In the genomic region with DNA sequence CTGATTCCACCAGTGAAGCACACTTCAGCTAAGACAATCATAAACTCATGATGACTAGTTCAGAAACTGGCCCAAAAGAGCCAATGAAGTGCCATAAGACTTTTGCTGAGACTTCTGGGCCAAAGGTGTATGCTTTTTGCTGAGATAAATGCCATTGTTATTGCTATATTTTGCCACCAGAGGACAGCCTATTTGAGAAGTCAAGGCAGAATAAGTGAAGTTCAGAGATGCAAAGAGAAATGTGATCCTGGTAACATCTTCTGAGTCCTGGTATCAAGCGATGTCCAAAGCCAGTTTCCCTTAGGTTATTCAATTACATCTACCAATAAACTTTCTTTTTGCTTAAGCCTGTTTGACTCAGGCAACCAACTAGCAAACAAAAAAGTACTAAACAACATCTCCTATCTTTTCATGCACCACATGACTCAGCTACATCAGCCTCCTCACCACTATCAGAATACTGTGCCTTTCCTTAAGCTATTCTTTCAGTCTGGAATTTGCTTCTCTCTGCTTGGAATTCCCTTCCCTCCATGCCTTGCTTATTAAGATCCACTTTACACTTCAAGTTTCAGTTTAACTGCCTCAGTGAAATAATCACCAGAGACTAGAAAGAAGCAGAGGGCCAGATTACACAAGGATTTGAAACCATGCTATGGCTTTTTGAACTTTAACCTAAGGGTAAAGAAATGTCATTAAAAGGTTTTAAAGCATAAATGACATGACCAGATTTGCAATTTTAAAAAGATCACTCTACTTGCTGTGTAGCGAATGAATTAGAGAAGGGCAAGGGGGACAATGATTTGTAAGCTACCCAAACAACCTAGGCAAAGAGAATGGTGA, we compare ENCODE assay signal across 8 cellular contexts. TPM values are rescaled to one million over a fixed set of nuclear protein-coding genes. Genes with fewer than 3 reads are reported as not detected.
A peak's percentile ranks its signal among the peaks of the same experiment; 100 is the strongest.
DNase-seq lines count a peak whose midpoint lies in the region; ATAC-seq and TF ChIP-seq lines count a peak whose summit lies in the region.

No MANE protein-coding gene starts in this region.

- no peaks in the 10 kb centered on the region for H3K9me2 ChIP-seq in hepatocyte (replicated peaks; ENCODE audit: insufficient read depth)

- 54% methylated on average over 2 of the region's 2 CpGs for WGBS in hepatocyte (ENCODE audit: low lambda C conversion rate, missing lambda C conversion rate)

- H3K4me3 ChIP-seq in A673 (ENCODE audit: low read depth, low read length, poor library complexity, severe bottlenecking) (no peak overlapping the region), hepatocyte (no peak overlapping the region)

- peak; percentile 61 for TF ChIP-seq CTCF in A673 (conservative IDR thresholded peaks at IDR 0.05; ENCODE audit: low read depth, low read length)
- peak; percentile 54 for TF ChIP-seq CTCF in GM10248 (IDR thresholded peaks at IDR 0.05; ENCODE audit: control extremely low read depth, extremely low read depth, low read depth, missing control alignments)
- TF ChIP-seq CTCF in hepatocyte (IDR thresholded peaks at IDR 0.05; ENCODE audit: poor library complexity) = peak; percentile 41

- H3K4me1 ChIP-seq in A673 (ENCODE audit: insufficient read depth, low read length, poor library complexity, severe bottlenecking) (no peaks in the 10 kb centered on the region), hepatocyte (ENCODE audit: insufficient read depth) (peaks cover 6% of the 10 kb centered on the region)

- H4K20me1 ChIP-seq in hepatocyte (ENCODE audit: insufficient read depth, poor library complexity, severe bottlenecking) = no peaks in the 10 kb centered on the region

- H3K36me3 ChIP-seq in A673 (ENCODE audit: insufficient read depth, low read length, poor library complexity, severe bottlenecking) (no peaks in the 10 kb centered on the region), hepatocyte (replicated peaks; ENCODE audit: insufficient read depth, low read depth) (no peaks in the 10 kb centered on the region)

- no TSS peak for BruUV-seq in A673 (replicated peaks; lab: Mats Ljungman, UMichigan)

- CTCF ChIA-PET in A673 (lab: Charles Lee) (interaction anchor here (1.0 kb wide), 1 partner anchor 12 kb away, joined by 3 read pairs; no protein-coding TSS in a partner anchor), GM10248 (lab: Yijun Ruan, JAX) (interaction anchor here (1.4 to 2.0 kb wide), 3 partner anchors 10 to 539 kb away, joined by 4 to 13 read pairs (median 5); no protein-coding TSS in a partner anchor)

- no peak for ATAC-seq in GM18505 (IDR thresholded peaks at IDR 0.05; ENCODE audit: unreplicated experiment)
- ATAC-seq in HG02840 (IDR thresholded peaks at IDR 0.05; ENCODE audit: low FRiP score, unreplicated experiment) = no peak

- intact Hi-C loops in A673 (cut with micrococcal nuclease; ENCODE audit: unreplicated experiment) = no loop called here

- DNase-seq in A673 (ENCODE audit: low spot score) (peak; percentile 56), GM10248 (ENCODE audit: extremely low spot score) (no peak), RPMI8226 (peak; percentile 8), hepatocyte (ENCODE audit: low spot score) (peak; percentile 34), DMS79 (lab: John Stamatoyannopoulos, UW) (no peak)
- DNase-seq in stimulated activated CD4-positive, alpha-beta T cell treated with anti-CD3 and anti-CD28 coated beads, Interleukin-12 subunit alpha, Interleukin-12 subunit beta, amount 100 ng/mL, for 4 hours = no peak

- POLR2A ChIA-PET in A673 (lab: Charles Lee; ENCODE audit: low non-redundant PET) (no interaction called here), GM10248 (lab: Yijun Ruan, JAX) (no interaction called here)

- H3K27me3 ChIP-seq in A673 (replicated peaks; ENCODE audit: insufficient read depth, low read depth, low read length, poor library complexity) = no peaks in the 10 kb centered on the region
- no peaks in the 10 kb centered on the region for H3K27me3 ChIP-seq in hepatocyte

- peak overlapping the region; percentile 42 for H3K4me2 ChIP-seq in hepatocyte

- peaks cover 79% of the 10 kb centered on the region for H3K79me2 ChIP-seq in hepatocyte

- no peak for TF ChIP-seq POLR2A in GM18505 (IDR thresholded peaks at IDR 0.05; ENCODE audit: borderline replicate concordance, extremely low read depth, insufficient read depth, insufficient read length)

- no peak overlapping the region for H2AFZ ChIP-seq in hepatocyte

- H3K9me3 ChIP-seq in A673 (ENCODE audit: low read depth, low read length, poor library complexity, severe bottlenecking) (no peaks in the 10 kb centered on the region), hepatocyte (ENCODE audit: low read depth) (no peaks in the 10 kb centered on the region)

- H3K27ac ChIP-seq in A673 (ENCODE audit: low read depth, low read length, poor library complexity, severe bottlenecking) = no peak overlapping the region
- H3K27ac ChIP-seq in hepatocyte = peak overlapping the region; percentile 61

RNA-seq across cellular contexts. Expression of a gene that starts 14.0 kb away (rescaled TPM):
- total RNA-seq in A673 (2021) (33.6 and 41.0 TPM in 2 replicates), hepatocyte (27.7 and 34.6 TPM in 2 replicates)
- 25.3 and 29.1 TPM in 2 replicates for polyA plus RNA-seq in hepatocyte

Comparison
In these comparisons a context has a peak if more than half of its experiments do, and no peak if none do; other contexts are left out.
1. DNase-seq: peak in A673 (single experiment), RPMI8226 (single experiment) and hepatocyte (single experiment); none in GM10248 (single experiment), stimulated activated CD4-positive, alpha-beta T cell treated with anti-CD3 and anti-CD28 coated beads, Interleukin-12 subunit alpha, Interleukin-12 subunit beta, amount 100 ng/mL, for 4 hours (single experiment) and DMS79 (single experiment).
2. Peak in every context shown above with its lines, with median percentiles within 50 percentile points of each other: CTCF ChIP-seq.